In genomic region chr20:61507778-61508177, GRCh38 we compare ENCODE assay signal across 22 cellular contexts.
"Had no signal": no experiment of that assay in that cellular context is flagged by ENCODE, and none has a peak within 500 bp of the region (broad histone marks: within the 10 kb centered on the region; RNA-seq: fewer than 3 reads in every experiment).

No MANE protein-coding gene starts in this region.

- H3K36me3 ChIP-seq: esophagus squamous epithelium, gastrocnemius medialis, heart right ventricle, left lung, lower lobe of right lung had no signal

- H3K27ac ChIP-seq: epithelial cell of prostate, esophagus squamous epithelium, gastrocnemius medialis, heart right ventricle, left lung, lower lobe of right lung had no signal

- DNase-seq: cortex of kidney; effector CD8-positive, alpha-beta T cell; effector memory CD8-positive, alpha-beta T cell; endodermal cell; erythroblast; esophagus squamous epithelium; foreskin fibroblast; foreskin melanocyte; gastrocnemius medialis; glutamatergic neuron; head of caudate nucleus; heart right ventricle; hippocampal formation; left cardiac atrium; left lung; left ventricle myocardium superior; lower lobe of right lung; mesenchymal stem cell; mucosa of descending colon; naive B cell had no signal

- H3K4me3 ChIP-seq: esophagus squamous epithelium, gastrocnemius medialis, heart right ventricle, left lung, lower lobe of right lung, mucosa of descending colon had no signal

- ATAC-seq: effector memory CD8-positive, alpha-beta T cell; esophagus mucosa; gastrocnemius medialis; left cardiac atrium; left lung; left ventricle myocardium superior; mucosa of descending colon had no signal

- H3K9me3 ChIP-seq: esophagus squamous epithelium, gastrocnemius medialis, heart right ventricle, left lung, lower lobe of right lung, mucosa of descending colon had no signal

- H3K4me1 ChIP-seq: esophagus squamous epithelium, gastrocnemius medialis, left lung, lower lobe of right lung had no signal
